In genomic region chr12:82529954-82530353, GRCh38 we compare ENCODE assay signal across 36 cellular contexts.
"Had no signal": no experiment of that assay in that cellular context is flagged by ENCODE, and none has a peak within 500 bp of the region (broad histone marks: within the 10 kb centered on the region; RNA-seq: fewer than 3 reads in every experiment).

No MANE protein-coding gene starts in this region.

- H3K27ac ChIP-seq: KMS-11 had no signal

- H3K4me3 ChIP-seq: MG63 had no signal

- H3K9ac ChIP-seq: KMS-11 had no signal

- H3K4me2 ChIP-seq: KMS-11 had no signal

- DNase-seq: Karpas-422, Kasumi-1, KG1, MG63, MM.1S, MV-4-11, NCI-H1048, NCI-H1092, NCI-H1092 treated with DMSO at 0.1 percent for 48 hours, NCI-H1105, NCI-H1105 treated with DMSO at 0.1 percent for 48 hours, NCI-H1417, NCI-H1417 treated with DMSO at 0.1 percent for 48 hours, NCI-H1436, NCI-H1436 treated with DMSO at 0.1 percent for 48 hours, NCI-H146, NCI-H1694, NCI-H1694 treated with DMSO at 0.1 percent for 48 hours, NCI-H187, NCI-H187 treated with DMSO at 0.1 percent for 48 hours, NCI-H1930, NCI-H2029, NCI-H2029 treated with DMSO at 0.1 percent for 48 hours, NCI-H2081, NCI-H2081 treated with DMSO at 0.1 percent for 48 hours, NCI-H2107, NCI-H2171, NCI-H2171 treated with DMSO at 0.1 percent for 48 hours, NCI-H2227 treated with DMSO at 0.1 percent for 48 hours, NCI-H226, NCI-H345, NCI-H446, NCI-H446 treated with DMSO at 0.1 percent for 48 hours, NCI-H510A, NCI-H510A treated with DMSO at 0.1 percent for 48 hours had no signal

- H3K9me3 ChIP-seq: MG63 had no signal

- H3K27me3 ChIP-seq: MG63 had no signal

- H3K36me3 ChIP-seq: MG63 had no signal
